In the genomic region with DNA sequence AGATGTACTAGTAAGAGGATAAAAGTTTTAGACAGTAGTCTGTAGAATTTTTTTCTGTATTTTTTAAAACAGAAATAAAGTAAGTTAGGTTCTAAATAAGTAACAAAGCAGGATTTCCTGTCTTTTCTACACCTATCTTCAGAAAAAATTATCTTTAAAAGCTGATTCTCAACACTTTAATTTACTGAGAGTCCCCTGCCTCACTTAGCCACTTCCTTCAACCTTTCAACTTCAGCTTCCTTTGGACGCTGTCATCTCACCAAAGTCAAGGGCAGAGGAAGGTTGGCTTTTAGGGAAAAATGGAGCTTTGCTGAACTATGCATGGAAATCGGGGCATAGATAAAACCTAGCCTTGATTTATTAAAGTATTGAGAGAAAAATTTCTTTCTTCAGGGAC, we compare ENCODE assay signal across 10 cellular contexts. TPM values are rescaled to one million over a fixed set of nuclear protein-coding genes. Genes with fewer than 3 reads are reported as not detected.
A peak's percentile ranks its signal among the peaks of the same experiment; 100 is the strongest.
DNase-seq lines count a peak whose midpoint lies in the region; ATAC-seq and TF ChIP-seq lines count a peak whose summit lies in the region.
"Had no signal": no experiment of that assay in that cellular context is flagged by ENCODE, and none has a peak within 500 bp of the region (broad histone marks: within the 10 kb centered on the region; RNA-seq: fewer than 3 reads in every experiment).

No MANE protein-coding gene starts in this region.

- TF ChIP-seq CTCF in CD8-positive, alpha-beta T cell (IDR thresholded peaks at IDR 0.05): no peak
- no peak for TF ChIP-seq CTCF in PC-3 (conservative IDR thresholded peaks at IDR 0.05; ENCODE audit: low read depth, low read length)
- no peak for TF ChIP-seq CTCF in mammary epithelial cell (conservative IDR thresholded peaks at IDR 0.05 in 1 of 2, IDR thresholded peaks at IDR 0.05 in 1 of 2; ENCODE audit: extremely low read depth in 1 of 2, insufficient read depth in 1 of 2, low read depth in 1 of 2, low read length in 2 of 2)
- no peak for TF ChIP-seq CTCF in nephron (IDR thresholded peaks at IDR 0.05; ENCODE audit: unreplicated experiment in 3 of 3)
- no peak for TF ChIP-seq CTCF in ascending aorta (IDR thresholded peaks at IDR 0.05)

- H4K20me1 ChIP-seq in PC-3 (ENCODE audit: low read length): no peaks in the 10 kb centered on the region
- H4K20me1 ChIP-seq in mammary epithelial cell (ENCODE audit: insufficient read depth, low read length): no peaks in the 10 kb centered on the region

- H3K9me3 ChIP-seq in CD8-positive, alpha-beta T cell (ENCODE audit: low read length): no peaks in the 10 kb centered on the region
- H3K9me3 ChIP-seq in PC-3 (ENCODE audit: low read length) (no peaks in the 10 kb centered on the region), mammary epithelial cell (replicated peaks; ENCODE audit: insufficient read depth, low read length) (no peaks in the 10 kb centered on the region), ascending aorta (no peaks in the 10 kb centered on the region)

- in situ Hi-C loops in mammary epithelial cell (cut with MboI; ENCODE audit: low sequenced_read_pairs in 2 of 2): loop anchor here in 1 of 2 donors (25.0 kb wide), 2 partner anchors 100 to 200 kb away; a partner anchor contains a TSS

- H2AFZ ChIP-seq in PC-3 (ENCODE audit: low read length): no peak overlapping the region
- H2AFZ ChIP-seq in mammary epithelial cell (ENCODE audit: low read depth, low read length): no peak overlapping the region

- H3K9me3 Mint-ChIP-seq in CD8-positive, alpha-beta T cell: no peaks in the 10 kb centered on the region
- H3K9me3 Mint-ChIP-seq in nephron: no peaks in the 10 kb centered on the region

- no peak for ATAC-seq in CD8-positive, alpha-beta T cell
- no peak for ATAC-seq in PC-3
- ATAC-seq in HG03108 (IDR thresholded peaks at IDR 0.05; ENCODE audit: unreplicated experiment): no peak

- no peaks in the 10 kb centered on the region for H3K27me3 ChIP-seq in CD8-positive, alpha-beta T cell (ENCODE audit: insufficient read depth, low read length)
- no peaks in the 10 kb centered on the region for H3K27me3 ChIP-seq in PC-3 (ENCODE audit: low read length)
- no peaks in the 10 kb centered on the region for H3K27me3 ChIP-seq in mammary epithelial cell (ENCODE audit: insufficient read depth, low read length)
- H3K27me3 ChIP-seq in ascending aorta: no peaks in the 10 kb centered on the region

- H3K4me3 Mint-ChIP-seq in CD8-positive, alpha-beta T cell: peak overlapping the region; percentile 70
- H3K4me3 Mint-ChIP-seq in nephron: no peak overlapping the region

- H3K79me2 ChIP-seq in PC-3 (ENCODE audit: low read length): peaks cover 19% of the 10 kb centered on the region
- peaks cover 97% of the 10 kb centered on the region for H3K79me2 ChIP-seq in mammary epithelial cell (ENCODE audit: insufficient read depth, low read length)

- H3K4me1 ChIP-seq in CD8-positive, alpha-beta T cell (ENCODE audit: insufficient read depth, low read length): peaks cover 36% of the 10 kb centered on the region
- H3K4me1 ChIP-seq in PC-3 (ENCODE audit: insufficient read depth, low read length) (peaks cover 45% of the 10 kb centered on the region), mammary epithelial cell (ENCODE audit: insufficient read depth, low read length) (peaks cover 54% of the 10 kb centered on the region), ascending aorta (peaks cover 0 to 18% of the 10 kb centered on the region in 2 donors)

- intact Hi-C loops in CD8-positive, alpha-beta T cell (cut with DNase I, micrococcal nuclease): loop anchor here in 1 of 2 experiments (2.0 kb wide), 1 partner anchor 71 kb away; a partner anchor contains a TSS
- intact Hi-C loops in PC-3 (cut with micrococcal nuclease): no loop called here
- intact Hi-C loops in mammary epithelial cell (cut with micrococcal nuclease): no loop called here
- intact Hi-C loops in ascending aorta (cut with DNase I): no loop called here

- DNase-seq in CD8-positive, alpha-beta T cell: no peak
- DNase-seq in PC-3 (no peak), mammary epithelial cell (no peak), activated gamma-delta T cell (lab: John Stamatoyannopoulos, UW) (no peak), ascending aorta (ENCODE audit: low spot score in 2 of 2) (no peak)
- DNase-seq in stimulated activated CD4-positive, alpha-beta T cell treated with anti-CD3 and anti-CD28 coated beads, Interleukin-15, amount 100 ng/mL, for 24 hours: no peak
- DNase-seq: aorta, NCI-H774 had no signal

- H3K27me3 Mint-ChIP-seq in CD8-positive, alpha-beta T cell (ENCODE audit: low read depth): no peaks in the 10 kb centered on the region
- no peaks in the 10 kb centered on the region for H3K27me3 Mint-ChIP-seq in nephron (ENCODE audit: low read depth)

- H3F3A ChIP-seq in PC-3 (ENCODE audit: low read length, unreplicated experiment): no peaks in the 10 kb centered on the region

- H3K9me2 ChIP-seq in PC-3 (replicated peaks; ENCODE audit: low read length): no peaks in the 10 kb centered on the region

- CTCF ChIA-PET in CD8-positive, alpha-beta T cell (lab: Charles Lee): interaction anchor here (0.8 to 3.4 kb wide), 7 partner anchors 9 to 137 kb away, joined by 3 to 17 read pairs (median 3); a partner anchor contains a TSS
- CTCF ChIA-PET in PC-3 (lab: Charles Lee) (no interaction called here), mammary epithelial cell (lab: Charles Lee; ENCODE audit: low non-redundant PET) (no interaction called here)

- H3K27ac ChIP-seq in CD8-positive, alpha-beta T cell (ENCODE audit: low read depth, low read length): peak overlapping the region; percentile 20
- H3K27ac ChIP-seq in PC-3 (ENCODE audit: low read length) (peak overlapping the region; percentile 16; the same call in 1 of the 2 replicates), mammary epithelial cell (ENCODE audit: insufficient read depth, low read depth, low read length) (peak overlapping the region; percentile 57), ascending aorta (peak overlapping the region in 1 of 2 donors; percentile 28)

- POLR2A ChIA-PET in CD8-positive, alpha-beta T cell (lab: Charles Lee): interaction anchor here (0.6 to 2.8 kb wide), 5 partner anchors 10 to 100 kb away, joined by 3 to 18 read pairs (median 4); a partner anchor contains a TSS
- POLR2A ChIA-PET in PC-3 (lab: Charles Lee; ENCODE audit: unreplicated experiment): no interaction called here

- H3K4me1 Mint-ChIP-seq in CD8-positive, alpha-beta T cell (ENCODE audit: low read depth): peaks cover 48% of the 10 kb centered on the region
- peaks cover 37% of the 10 kb centered on the region for H3K4me1 Mint-ChIP-seq in nephron

- peak overlapping the region; percentile 94 for H3K27ac Mint-ChIP-seq in CD8-positive, alpha-beta T cell
- peak overlapping the region; percentile 77 to 87 (median 85) for H3K27ac Mint-ChIP-seq in nephron

- BruUV-seq in PC-3 (replicated peaks; lab: Mats Ljungman, UMichigan) (TSS peak; percentile 44), mammary epithelial cell (replicated peaks; lab: Mats Ljungman, UMichigan) (TSS peak; percentile 89)

- H3K36me3 Mint-ChIP-seq in CD8-positive, alpha-beta T cell: peaks cover 2% of the 10 kb centered on the region
- H3K36me3 Mint-ChIP-seq in nephron (ENCODE audit: low read depth): peaks cover 20% of the 10 kb centered on the region

- 91% methylated on average over 2 of the region's 2 CpGs for WGBS in mammary epithelial cell (ENCODE audit: low coverage, missing lambda C conversion rate)

- H3K4me2 ChIP-seq in PC-3 (ENCODE audit: low read length): no peak overlapping the region
- peak overlapping the region; percentile 55 for H3K4me2 ChIP-seq in mammary epithelial cell (ENCODE audit: insufficient read depth, low read depth, low read length)

- dilution Hi-C loops in mammary epithelial cell (cut with HindIII; ENCODE audit: low sequenced_read_pairs): no loop called here

- H3K36me3 ChIP-seq in CD8-positive, alpha-beta T cell (ENCODE audit: insufficient read depth, low read length): no peaks in the 10 kb centered on the region
- H3K36me3 ChIP-seq in PC-3 (ENCODE audit: low read depth, low read length): 0 out of 2 replicates have a peak, but pooled peaks cover 2% of the 10 kb centered on the region
- peaks cover 17% of the 10 kb centered on the region for H3K36me3 ChIP-seq in mammary epithelial cell (ENCODE audit: insufficient read depth, low read length)
- H3K36me3 ChIP-seq in ascending aorta: peaks cover 0 to 9% of the 10 kb centered on the region in 2 donors

- H3K9ac ChIP-seq in PC-3 (ENCODE audit: low read length) (no peak overlapping the region), mammary epithelial cell (ENCODE audit: insufficient read depth, low read length) (no peak overlapping the region)

- no peak overlapping the region for H3K4me3 ChIP-seq in CD8-positive, alpha-beta T cell (ENCODE audit: low read depth, low read length)
- H3K4me3 ChIP-seq in PC-3 (ENCODE audit: low read length): no peak overlapping the region
- H3K4me3 ChIP-seq in mammary epithelial cell (replicated peaks in 1 of 3; ENCODE audit: insufficient read depth in 1 of 3, low read depth in 2 of 3, low read length in 3 of 3): peak overlapping the region in 1 of 3 experiments; percentile 13
- H3K4me3 ChIP-seq in ascending aorta: no peak overlapping the region

RNA-seq across cellular contexts. Expression of a gene that starts 44.9 kb away (rescaled TPM):
- total RNA-seq in CD8-positive, alpha-beta T cell: 10 to 100 TPM; 45.2 to 46.2 TPM
- total RNA-seq in PC-3 (2014; rRNA removed): 24.9 and 29.7 TPM in 2 replicates
- 10 to 100 TPM; 29.2 to 65.7 TPM for total RNA-seq in mammary epithelial cell
- polyA plus RNA-seq in mammary epithelial cell: 43.5 TPM
- 187 TPM for polyA minus RNA-seq in mammary epithelial cell
- 29.7 TPM for total RNA-seq in ascending aorta
